In the genomic region with DNA sequence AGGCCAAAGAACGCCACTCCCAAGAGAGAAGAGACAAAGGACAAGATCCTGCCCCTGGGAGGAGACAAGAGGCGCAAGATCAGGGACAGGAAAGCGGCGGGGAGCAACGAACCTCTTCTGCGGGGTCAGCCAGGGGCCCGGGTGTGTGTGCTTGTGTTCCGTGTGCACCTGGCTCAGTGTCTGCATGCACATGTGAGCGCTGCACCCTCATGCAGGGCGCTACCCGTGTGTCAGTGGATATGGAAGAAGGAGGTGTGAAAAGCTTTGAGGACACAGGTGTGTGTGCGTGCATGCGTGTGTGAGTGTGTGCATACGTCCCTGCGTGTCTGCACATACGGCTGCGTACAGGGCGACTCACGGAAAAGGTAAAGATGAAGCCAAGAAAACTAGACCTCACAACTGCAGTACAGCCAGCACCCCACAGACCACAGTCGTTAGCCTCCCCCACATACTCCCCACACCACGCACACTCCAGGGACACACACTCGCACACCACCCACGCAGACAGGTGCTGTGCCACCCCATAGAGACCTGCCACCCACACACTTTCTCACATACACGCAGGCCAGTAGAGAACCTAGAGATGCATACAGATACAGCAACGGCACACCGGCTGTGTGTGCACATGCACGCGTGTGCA, we compare ENCODE assay signal across 13 cellular contexts. TPM values are rescaled to one million over a fixed set of nuclear protein-coding genes. Genes with fewer than 3 reads are reported as not detected.
A peak's percentile ranks its signal among the peaks of the same experiment; 100 is the strongest.
DNase-seq lines count a peak whose midpoint lies in the region; ATAC-seq and TF ChIP-seq lines count a peak whose summit lies in the region.
"Had no signal": no experiment of that assay in that cellular context is flagged by ENCODE, and none has a peak within 500 bp of the region (broad histone marks: within the 10 kb centered on the region; RNA-seq: fewer than 3 reads in every experiment).

No MANE protein-coding gene starts in this region.

- no peaks in the 10 kb centered on the region for H3K9me3 Mint-ChIP-seq in T-helper 2 cell treated with Interferon-gamma antibody and Interleukin-4, amounts not matched to agents 5 μg/mL and 100 μg/mL, for 36 hours
- H3K9me3 Mint-ChIP-seq in central memory CD8-positive, alpha-beta T cell, result no peaks in the 10 kb centered on the region
- H3K9me3 Mint-ChIP-seq: neural crest cell had no signal

- no peak for ATAC-seq in central memory CD8-positive, alpha-beta T cell (replicated peaks; ENCODE audit: extremely low read depth, poor library complexity, severe bottlenecking)
- no peak for ATAC-seq in foreskin keratinocyte
- ATAC-seq: PC-3 had no signal

- peaks cover 10% of the 10 kb centered on the region for H3K4me1 Mint-ChIP-seq in T-helper 2 cell treated with Interferon-gamma antibody and Interleukin-4, amounts not matched to agents 5 μg/mL and 100 μg/mL, for 36 hours (ENCODE audit: low read depth)
- H3K4me1 Mint-ChIP-seq in central memory CD8-positive, alpha-beta T cell, result peaks cover 17% of the 10 kb centered on the region

- peak overlapping the region; percentile 81 for H3K27ac Mint-ChIP-seq in T-helper 2 cell treated with Interferon-gamma antibody and Interleukin-4, amounts not matched to agents 5 μg/mL and 100 μg/mL, for 36 hours
- no peak overlapping the region for H3K27ac Mint-ChIP-seq in central memory CD8-positive, alpha-beta T cell (ENCODE audit: low read depth)
- H3K27ac Mint-ChIP-seq: H9 had no signal

- TF ChIP-seq CTCF in foreskin keratinocyte (conservative IDR thresholded peaks at IDR 0.05), result no peak

- H3K4me3 ChIP-seq in NT2/D1 (ENCODE audit: insufficient read length, low read depth), result peak overlapping the region; percentile 19
- no peak overlapping the region for H3K4me3 ChIP-seq in skeletal muscle satellite cell (ENCODE audit: low read length)

- no peak overlapping the region for H3K27ac ChIP-seq in foreskin keratinocyte

- peaks cover 1% of the 10 kb centered on the region for H3K36me3 Mint-ChIP-seq in T-helper 2 cell treated with Interferon-gamma antibody and Interleukin-4, amounts not matched to agents 5 μg/mL and 100 μg/mL, for 36 hours (ENCODE audit: low read depth)
- peaks cover 2% of the 10 kb centered on the region for H3K36me3 Mint-ChIP-seq in central memory CD8-positive, alpha-beta T cell (ENCODE audit: insufficient read depth)
- H3K36me3 Mint-ChIP-seq: brain had no signal

- H3K27me3 Mint-ChIP-seq in T-helper 2 cell treated with Interferon-gamma antibody and Interleukin-4, amounts not matched to agents 5 μg/mL and 100 μg/mL, for 36 hours (ENCODE audit: low read depth), result peaks cover 19% of the 10 kb centered on the region
- peaks cover 76% of the 10 kb centered on the region for H3K27me3 Mint-ChIP-seq in central memory CD8-positive, alpha-beta T cell
- H3K27me3 Mint-ChIP-seq: brain had no signal

- H3K27me3 ChIP-seq in NT2/D1 (ENCODE audit: insufficient read depth, insufficient read length) (peaks cover 30% of the 10 kb centered on the region), skeletal muscle satellite cell (ENCODE audit: control insufficient read depth, insufficient read depth, low read length) (peaks cover 7% of the 10 kb centered on the region), foreskin keratinocyte (peaks cover 6% of the 10 kb centered on the region)

- H3K4me1 ChIP-seq in NT2/D1 (ENCODE audit: insufficient read depth, insufficient read length), result no peaks in the 10 kb centered on the region
- H3K4me1 ChIP-seq in skeletal muscle satellite cell (ENCODE audit: control insufficient read depth, insufficient read depth, low read length), result no peaks in the 10 kb centered on the region
- no peaks in the 10 kb centered on the region for H3K4me1 ChIP-seq in foreskin keratinocyte

- peak overlapping the region; percentile 84 for H3K4me3 Mint-ChIP-seq in T-helper 2 cell treated with Interferon-gamma antibody and Interleukin-4, amounts not matched to agents 5 μg/mL and 100 μg/mL, for 36 hours
- peak overlapping the region; percentile 78 for H3K4me3 Mint-ChIP-seq in central memory CD8-positive, alpha-beta T cell
- H3K4me3 Mint-ChIP-seq: neural crest cell had no signal

- no peaks in the 10 kb centered on the region for H3K36me3 ChIP-seq in NT2/D1 (ENCODE audit: insufficient read depth, insufficient read length, low read length)
- H3K36me3 ChIP-seq in skeletal muscle satellite cell (ENCODE audit: insufficient read depth, low read length), result no peaks in the 10 kb centered on the region

- H3K9ac ChIP-seq in NT2/D1 (ENCODE audit: insufficient read length, low read depth) (peak overlapping the region; percentile 37), skeletal muscle satellite cell (ENCODE audit: low read depth, low read length) (no peak overlapping the region)

- DNase-seq in T-helper 2 cell treated with Interferon-gamma antibody and Interleukin-4, amounts not matched to agents 5 μg/mL and 100 μg/mL, for 36 hours (ENCODE audit: low spot score), result no peak
- DNase-seq in T-helper 2 cell (no peak), NT2/D1 (ENCODE audit: low read depth, low spot score) (no peak), foreskin keratinocyte (no peak), NCI-H345 treated with DMSO at 0.1 percent for 48 hours (lab: John Stamatoyannopoulos, UW; ENCODE audit: unreplicated experiment) (no peak), NCI-H1930 (lab: John Stamatoyannopoulos, UW) (no peak)
- DNase-seq in central memory CD8-positive, alpha-beta T cell (ENCODE audit: low spot score in 2 of 2), result no peak
- DNase-seq: PC-3 had no signal

- no peaks in the 10 kb centered on the region for H3K9me3 ChIP-seq in NT2/D1 (ENCODE audit: insufficient read depth, low read length)
- no peaks in the 10 kb centered on the region for H3K9me3 ChIP-seq in skeletal muscle satellite cell (replicated peaks; ENCODE audit: low read length)

- H3K4me2 ChIP-seq in skeletal muscle satellite cell (ENCODE audit: low read length), result peak overlapping the region; percentile 32

RNA-seq across cellular contexts. Expression of a gene that starts 11.0 kb away (rescaled TPM):
- 0.51 and 3.5 TPM in 2 replicates for total RNA-seq in skeletal muscle satellite cell (2012; rRNA removed)
- 0.35 and 1.6 TPM in 2 replicates for total RNA-seq in foreskin keratinocyte
- polyA plus RNA-seq in foreskin keratinocyte, result 0.29 and 0.73 TPM in 2 replicates
- total RNA-seq: glomerular endothelial cell had no signal
